In the genomic region with DNA sequence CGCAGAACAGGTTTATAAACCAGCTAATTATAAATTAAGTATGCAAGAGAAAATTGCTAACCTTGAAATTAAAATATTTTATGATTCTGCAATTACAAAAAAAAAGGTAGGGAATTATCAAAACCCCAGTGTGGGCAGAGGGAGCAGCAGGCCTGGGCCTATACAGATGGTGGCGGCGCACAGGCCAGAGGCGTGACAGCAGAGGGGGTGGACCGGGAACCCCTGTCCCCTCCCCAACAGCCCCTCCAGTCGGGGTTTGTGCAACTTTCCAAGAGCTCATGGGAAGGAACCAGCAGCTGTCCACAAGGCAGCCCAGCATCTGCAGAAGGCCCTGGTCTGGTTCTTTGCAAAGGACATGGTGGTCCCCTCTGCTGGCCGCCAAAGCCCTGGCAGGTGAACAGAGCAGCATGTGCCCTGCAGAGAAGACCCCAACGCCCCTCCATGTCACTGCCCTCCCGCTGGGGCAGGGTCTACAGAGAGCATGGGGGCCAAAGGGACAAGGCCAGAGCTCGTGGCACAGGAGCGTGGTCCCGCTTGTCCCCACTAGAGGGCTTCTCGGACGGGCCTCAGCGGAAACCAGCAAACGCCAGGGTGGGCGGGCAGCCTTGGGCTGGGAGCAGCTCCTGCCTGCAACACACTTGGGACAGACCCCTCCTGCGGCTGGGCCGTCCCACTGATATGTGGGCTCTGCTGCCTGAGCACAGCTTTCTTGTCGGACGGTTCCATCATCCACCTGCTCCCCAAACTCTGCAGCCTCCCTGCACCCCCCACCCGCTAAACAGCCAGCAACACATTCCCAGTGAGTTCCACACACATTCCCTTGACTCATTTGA, we compare ENCODE assay signal across 8 cellular contexts.
DNase-seq lines count a peak whose midpoint lies in the region; ATAC-seq and TF ChIP-seq lines count a peak whose summit lies in the region.

No MANE protein-coding gene starts in this region.

- H3K4me3 Mint-ChIP-seq in T-helper 17 cell, result no peak overlapping the region
- no peak overlapping the region for H3K4me3 Mint-ChIP-seq in natural killer cell

- intact Hi-C loops in dorsolateral prefrontal cortex (cut with DNase I), result no loop called here
- intact Hi-C loops in natural killer cell (cut with micrococcal nuclease), result no loop called here
- intact Hi-C loops in upper lobe of right lung (cut with DNase I), result no loop called here

- H3K9me3 Mint-ChIP-seq in natural killer cell, result no peaks in the 10 kb centered on the region

- H3K4me3 ChIP-seq in dorsolateral prefrontal cortex, result no peak overlapping the region
- H3K4me3 ChIP-seq in upper lobe of right lung, result no peak overlapping the region

- H3K27ac Mint-ChIP-seq in T-helper 17 cell (no peak overlapping the region), natural killer cell (no peak overlapping the region)

- DNase-seq in GM10248 (ENCODE audit: extremely low spot score), result peak; percentile 74
- DNase-seq in T-helper 17 cell, result peak in 1 of 3 donors; percentile 12
- no peak for DNase-seq in dorsolateral prefrontal cortex
- DNase-seq in natural killer cell, result peak; percentile 19
- DNase-seq in upper lobe of right lung, result no peak
- no peak for DNase-seq in NCI-H1694 treated with DMSO at 0.1 percent for 48 hours (lab: John Stamatoyannopoulos, UW)

- H3K36me3 ChIP-seq in upper lobe of right lung, result no peaks in the 10 kb centered on the region

- no peaks in the 10 kb centered on the region for H3K9me3 ChIP-seq in T-helper 17 cell (ENCODE audit: control insufficient read depth, low read length, poor library complexity, severe bottlenecking)
- H3K9me3 ChIP-seq in upper lobe of right lung, result no peaks in the 10 kb centered on the region

- H3K36me3 Mint-ChIP-seq in T-helper 17 cell (ENCODE audit: low read depth) (no peaks in the 10 kb centered on the region), natural killer cell (no peaks in the 10 kb centered on the region)

- H3K4me1 Mint-ChIP-seq in T-helper 17 cell, result no peaks in the 10 kb centered on the region
- no peaks in the 10 kb centered on the region for H3K4me1 Mint-ChIP-seq in natural killer cell

- POLR2A ChIA-PET in GM10248 (lab: Yijun Ruan, JAX), result no interaction called here

- peaks cover 27% of the 10 kb centered on the region for H3K27me3 Mint-ChIP-seq in T-helper 17 cell
- no peaks in the 10 kb centered on the region for H3K27me3 Mint-ChIP-seq in natural killer cell (ENCODE audit: low read depth in 2 of 2)

- ATAC-seq in HG02884 (IDR thresholded peaks at IDR 0.05; ENCODE audit: unreplicated experiment) (peak; percentile 76), T-helper 17 cell (peak; percentile 45), natural killer cell (peak; percentile 39 to 74 (median 60)), upper lobe of right lung (peak; percentile 76), GM19023 (IDR thresholded peaks at IDR 0.05; ENCODE audit: unreplicated experiment) (no peak)

- TF ChIP-seq CTCF in GM10248 (IDR thresholded peaks at IDR 0.05; ENCODE audit: control extremely low read depth, extremely low read depth, low read depth, missing control alignments) (peak; percentile 47), dorsolateral prefrontal cortex (IDR thresholded peaks at IDR 0.05 in 54 of 56, conservative IDR thresholded peaks at IDR 0.05 in 2 of 56; ENCODE audit: low read depth in 1 of 56, partially characterized antibody in 56 of 56) (peak in 52 of 56 donors; percentile 20 to 60 (median 40)), natural killer cell (IDR thresholded peaks at IDR 0.05) (peak; percentile 62), upper lobe of right lung (IDR thresholded peaks at IDR 0.05) (peak; percentile 55)

- H3K27me3 ChIP-seq in dorsolateral prefrontal cortex (peaks cover 0 to 59% (median 22%) of the 10 kb centered on the region in 45 donors), upper lobe of right lung (peaks cover 24% of the 10 kb centered on the region)

- H3K27ac ChIP-seq in dorsolateral prefrontal cortex, result no peak overlapping the region
- H3K27ac ChIP-seq in upper lobe of right lung, result no peak overlapping the region

- no peaks in the 10 kb centered on the region for H3K4me1 ChIP-seq in upper lobe of right lung

- CTCF ChIA-PET in GM10248 (lab: Yijun Ruan, JAX), result interaction anchor here (0.8 to 4.7 kb wide), 6 partner anchors 10 to 291 kb away, joined by 3 to 24 read pairs (median 4); no protein-coding TSS in a partner anchor

Comparison
In these comparisons a context has a peak if more than half of its experiments do, and no peak if none do; other contexts are left out.
1. DNase-seq: peak in GM10248 (single experiment) and natural killer cell (single experiment); none in dorsolateral prefrontal cortex (0 of 10), upper lobe of right lung (single experiment) and NCI-H1694 treated with DMSO at 0.1 percent for 48 hours (single experiment).
2. Peak in every context shown above with its lines, with median percentiles within 50 percentile points of each other: CTCF ChIP-seq.